Comparison of ENCODE assay signal across 1 cellular context in the genomic region with DNA sequence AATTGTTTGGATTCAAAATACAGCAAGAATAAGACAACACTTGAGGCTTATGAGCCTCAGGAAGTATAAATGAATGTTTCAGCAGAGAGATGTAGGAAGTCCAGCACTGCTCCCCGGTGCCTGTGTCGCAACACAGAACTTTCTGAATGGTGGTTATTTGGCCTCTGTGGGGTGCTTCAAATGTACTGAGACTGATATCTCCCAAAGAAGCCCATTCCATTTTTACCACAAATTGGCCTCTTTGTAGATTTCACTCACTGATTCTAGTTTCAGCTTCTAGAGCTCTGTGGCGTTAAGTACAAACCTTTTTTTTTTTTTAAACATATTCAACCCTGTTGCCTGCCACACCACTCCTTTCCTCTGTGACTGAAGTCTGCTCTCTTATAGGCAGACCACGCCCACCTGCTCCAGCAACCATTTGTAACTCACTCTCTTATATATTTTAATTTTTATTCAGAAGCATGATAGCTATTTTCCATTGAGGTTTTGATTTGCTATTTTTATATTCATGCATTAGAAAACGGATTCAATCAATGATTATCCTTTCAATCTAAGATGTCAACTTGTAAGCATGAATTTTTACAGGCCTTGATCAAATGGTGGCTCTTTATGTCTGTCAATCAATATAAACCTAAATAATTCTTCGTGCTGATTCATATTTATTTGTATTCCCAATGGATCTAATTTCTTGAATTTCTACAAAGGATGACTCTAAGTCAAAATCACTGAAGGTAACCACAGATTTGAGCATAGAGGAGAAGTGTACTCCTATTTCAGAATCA.
TF ChIP-seq lines count a peak whose summit lies in the region.

No MANE protein-coding gene starts in this region.

TF ChIP-seq in HepG2, 621 proteins besides CTCF, POLR2A, EP300 and RAD21 (continued from another document):
- TF ChIP-seq, protein P1, sequence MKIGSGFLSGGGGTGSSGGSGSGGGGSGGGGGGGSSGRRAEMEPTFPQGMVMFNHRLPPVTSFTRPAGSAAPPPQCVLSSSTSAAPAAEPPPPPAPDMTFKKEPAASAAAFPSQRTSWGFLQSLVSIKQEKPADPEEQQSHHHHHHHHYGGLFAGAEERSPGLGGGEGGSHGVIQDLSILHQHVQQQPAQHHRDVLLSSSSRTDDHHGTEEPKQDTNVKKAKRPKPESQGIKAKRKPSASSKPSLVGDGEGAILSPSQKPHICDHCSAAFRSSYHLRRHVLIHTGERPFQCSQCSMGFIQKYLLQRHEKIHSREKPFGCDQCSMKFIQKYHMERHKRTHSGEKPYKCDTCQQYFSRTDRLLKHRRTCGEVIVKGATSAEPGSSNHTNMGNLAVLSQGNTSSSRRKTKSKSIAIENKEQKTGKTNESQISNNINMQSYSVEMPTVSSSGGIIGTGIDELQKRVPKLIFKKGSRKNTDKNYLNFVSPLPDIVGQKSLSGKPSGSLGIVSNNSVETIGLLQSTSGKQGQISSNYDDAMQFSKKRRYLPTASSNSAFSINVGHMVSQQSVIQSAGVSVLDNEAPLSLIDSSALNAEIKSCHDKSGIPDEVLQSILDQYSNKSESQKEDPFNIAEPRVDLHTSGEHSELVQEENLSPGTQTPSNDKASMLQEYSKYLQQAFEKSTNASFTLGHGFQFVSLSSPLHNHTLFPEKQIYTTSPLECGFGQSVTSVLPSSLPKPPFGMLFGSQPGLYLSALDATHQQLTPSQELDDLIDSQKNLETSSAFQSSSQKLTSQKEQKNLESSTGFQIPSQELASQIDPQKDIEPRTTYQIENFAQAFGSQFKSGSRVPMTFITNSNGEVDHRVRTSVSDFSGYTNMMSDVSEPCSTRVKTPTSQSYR (CRISPR knock-in tag; IDR thresholded peaks at IDR 0.05; ENCODE audit: borderline replicate concordance) = no peak
- TF ChIP-seq NCOA1 (CRISPR knock-in tag; IDR thresholded peaks at IDR 0.05) = no peak
